Comparison of ENCODE assay signal across 1 cellular context in the genomic region with DNA sequence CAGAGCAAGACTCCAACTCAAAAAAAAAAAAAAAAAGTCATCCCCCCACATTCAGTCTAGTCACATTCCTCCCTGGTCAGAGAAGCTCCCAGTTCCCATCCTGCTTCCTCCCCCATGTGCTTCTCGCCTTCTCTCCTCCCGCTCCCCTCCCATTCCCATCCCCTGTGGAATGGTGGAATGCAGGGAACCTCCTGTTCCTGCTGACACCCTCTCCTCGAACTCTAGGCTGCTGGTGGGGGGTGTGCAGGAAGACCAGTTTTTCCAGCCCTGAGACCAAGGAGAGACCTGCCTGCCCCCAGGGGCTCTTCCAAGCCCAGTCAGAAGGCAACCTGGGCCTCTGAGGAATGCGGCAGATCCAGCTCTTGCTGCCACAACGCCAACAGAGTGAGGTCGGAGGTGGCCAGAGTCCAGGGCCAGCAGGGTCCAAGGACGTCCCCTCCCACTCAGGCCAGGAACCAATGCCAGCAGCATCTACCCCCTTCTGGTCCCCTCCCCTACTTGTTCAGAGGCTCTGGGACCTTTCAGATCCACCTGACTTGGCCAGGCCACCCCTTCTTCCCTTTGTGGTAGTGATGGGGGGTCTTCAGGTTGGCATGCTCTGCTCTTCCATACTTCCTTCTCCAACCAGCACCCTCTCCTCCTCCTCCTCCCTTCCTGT.
TF ChIP-seq lines count a peak whose summit lies in the region.

No MANE protein-coding gene starts in this region.

TF ChIP-seq in HepG2, 621 proteins besides CTCF, POLR2A, EP300 and RAD21 (continued from another document and continues in another):
- TF ChIP-seq, protein P1, sequence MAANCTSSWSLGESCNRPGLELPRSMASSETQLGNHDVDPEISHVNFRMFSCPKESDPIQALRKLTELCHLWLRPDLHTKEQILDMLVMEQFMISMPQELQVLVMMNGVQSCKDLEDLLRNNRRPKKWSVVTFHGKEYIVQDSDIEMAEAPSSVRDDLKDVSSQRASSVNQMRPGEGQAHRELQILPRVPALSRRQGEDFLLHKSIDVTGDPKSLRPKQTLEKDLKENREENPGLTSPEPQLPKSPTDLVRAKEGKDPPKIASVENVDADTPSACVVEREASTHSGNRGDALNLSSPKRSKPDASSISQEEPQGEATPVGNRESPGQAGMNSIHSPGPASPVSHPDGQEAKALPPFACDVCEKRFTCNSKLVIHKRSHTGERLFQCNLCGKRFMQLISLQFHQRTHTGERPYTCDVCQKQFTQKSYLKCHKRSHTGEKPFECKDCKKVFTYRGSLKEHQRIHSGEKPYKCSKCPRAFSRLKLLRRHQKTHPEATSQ (CRISPR knock-in tag; IDR thresholded peaks at IDR 0.05; ENCODE audit: borderline replicate concordance): no peak; the same call in 1 of the 2 replicates
- TF ChIP-seq, protein P2, sequence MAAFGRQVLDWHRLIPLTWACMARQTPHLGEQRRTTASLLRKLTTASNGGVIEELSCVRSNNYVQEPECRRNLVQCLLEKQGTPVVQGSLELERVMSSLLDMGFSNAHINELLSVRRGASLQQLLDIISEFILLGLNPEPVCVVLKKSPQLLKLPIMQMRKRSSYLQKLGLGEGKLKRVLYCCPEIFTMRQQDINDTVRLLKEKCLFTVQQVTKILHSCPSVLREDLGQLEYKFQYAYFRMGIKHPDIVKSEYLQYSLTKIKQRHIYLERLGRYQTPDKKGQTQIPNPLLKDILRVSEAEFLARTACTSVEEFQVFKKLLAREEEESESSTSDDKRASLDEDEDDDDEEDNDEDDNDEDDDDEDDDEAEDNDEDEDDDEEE (CRISPR knock-in tag; IDR thresholded peaks at IDR 0.05): peak; percentile 90
- TF ChIP-seq SPEN (CRISPR knock-in tag; IDR thresholded peaks at IDR 0.05; ENCODE audit: low read depth) (peak; percentile 69; the same call in 1 of the 2 replicates), KLF6 (CRISPR knock-in tag; IDR thresholded peaks at IDR 0.05) (no peak), RBFOX2 (IDR thresholded peaks at IDR 0.05; ENCODE audit: low read depth, low read length) (no peak), GTF2F1 (IDR thresholded peaks at IDR 0.05; ENCODE audit: low read length) (no peak), ZNF10 (CRISPR knock-in tag; IDR thresholded peaks at IDR 0.05; ENCODE audit: borderline replicate concordance, low read depth) (no peak), KLF9 (CRISPR knock-in tag; IDR thresholded peaks at IDR 0.05; ENCODE audit: low read depth) (no peak), WIZ (CRISPR knock-in tag; IDR thresholded peaks at IDR 0.05) (0 out of 2 replicates have a peak, but pooled peaks have one; percentile 26), DR1 (CRISPR knock-in tag; IDR thresholded peaks at IDR 0.05) (peak; percentile 46; the same call in 1 of the 2 replicates), ELF4 (CRISPR knock-in tag; IDR thresholded peaks at IDR 0.05; ENCODE audit: borderline replicate concordance) (no peak), REPIN1 (CRISPR knock-in tag; IDR thresholded peaks at IDR 0.05; ENCODE audit: borderline replicate concordance, low read depth) (peak; percentile 96; the same call in 1 of the 2 replicates), SP5 (CRISPR knock-in tag; IDR thresholded peaks at IDR 0.05; ENCODE audit: borderline replicate concordance, low read depth) (peak; percentile 99), ZBTB42 (CRISPR knock-in tag; IDR thresholded peaks at IDR 0.05) (no peak), ZNF570 (CRISPR knock-in tag; IDR thresholded peaks at IDR 0.05; ENCODE audit: borderline replicate concordance) (no peak), YY1 (IDR thresholded peaks at IDR 0.05; ENCODE audit: insufficient read depth, insufficient replicate concordance, low read depth, low read length) (no peak), ZNF207 (IDR thresholded peaks at IDR 0.05; ENCODE audit: borderline replicate concordance) (no peak), PAWR (CRISPR knock-in tag; IDR thresholded peaks at IDR 0.05; ENCODE audit: borderline replicate concordance) (no peak), ETV6 (CRISPR knock-in tag; conservative IDR thresholded peaks at IDR 0.05) (no peak), ZNF335 (CRISPR knock-in tag; IDR thresholded peaks at IDR 0.05) (0 out of 2 replicates have a peak, but pooled peaks have one; percentile 60), HMGA1 (CRISPR knock-in tag; conservative IDR thresholded peaks at IDR 0.05) (no peak), SRF (IDR thresholded peaks at IDR 0.05; ENCODE audit: low read depth, low read length) (no peak), ZMYM2 (CRISPR knock-in tag; IDR thresholded peaks at IDR 0.05) (peak; percentile 82), KAT7 (CRISPR knock-in tag; IDR thresholded peaks at IDR 0.05; ENCODE audit: borderline replicate concordance) (peak; percentile 56; the same call in 1 of the 2 replicates), ZNF33A (CRISPR knock-in tag; IDR thresholded peaks at IDR 0.05; ENCODE audit: borderline replicate concordance) (no peak), NKX3-1 (CRISPR knock-in tag; IDR thresholded peaks at IDR 0.05) (no peak), CBX2 (IDR thresholded peaks at IDR 0.05; ENCODE audit: low read depth, low read length) (no peak), CBX2 (CRISPR knock-in tag; IDR thresholded peaks at IDR 0.05; ENCODE audit: low read depth) (no peak), XRCC5 (optimal IDR thresholded peaks at IDR 0.05; ENCODE audit: low read length) (peak; percentile 74)
- TF ChIP-seq, protein P3, sequence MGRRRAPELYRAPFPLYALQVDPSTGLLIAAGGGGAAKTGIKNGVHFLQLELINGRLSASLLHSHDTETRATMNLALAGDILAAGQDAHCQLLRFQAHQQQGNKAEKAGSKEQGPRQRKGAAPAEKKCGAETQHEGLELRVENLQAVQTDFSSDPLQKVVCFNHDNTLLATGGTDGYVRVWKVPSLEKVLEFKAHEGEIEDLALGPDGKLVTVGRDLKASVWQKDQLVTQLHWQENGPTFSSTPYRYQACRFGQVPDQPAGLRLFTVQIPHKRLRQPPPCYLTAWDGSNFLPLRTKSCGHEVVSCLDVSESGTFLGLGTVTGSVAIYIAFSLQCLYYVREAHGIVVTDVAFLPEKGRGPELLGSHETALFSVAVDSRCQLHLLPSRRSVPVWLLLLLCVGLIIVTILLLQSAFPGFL (CRISPR knock-in tag; IDR thresholded peaks at IDR 0.05): no peak
- TF ChIP-seq, protein P4, sequence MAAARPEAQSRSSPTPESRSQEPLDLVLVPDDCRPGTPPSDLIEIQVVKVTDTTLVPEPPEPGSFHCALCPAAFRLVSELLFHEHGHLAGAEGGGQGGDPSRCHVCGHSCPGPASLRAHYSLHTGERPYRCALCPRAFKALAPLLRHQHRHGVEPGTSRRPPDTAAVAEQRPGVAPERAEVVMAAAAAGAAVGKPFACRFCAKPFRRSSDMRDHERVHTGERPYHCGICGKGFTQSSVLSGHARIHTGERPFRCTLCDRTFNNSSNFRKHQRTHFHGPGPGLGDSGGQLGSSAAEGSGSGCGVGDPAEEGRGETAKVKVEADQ (CRISPR knock-in tag; IDR thresholded peaks at IDR 0.05; ENCODE audit: borderline replicate concordance): no peak
- TF ChIP-seq, protein P5, sequence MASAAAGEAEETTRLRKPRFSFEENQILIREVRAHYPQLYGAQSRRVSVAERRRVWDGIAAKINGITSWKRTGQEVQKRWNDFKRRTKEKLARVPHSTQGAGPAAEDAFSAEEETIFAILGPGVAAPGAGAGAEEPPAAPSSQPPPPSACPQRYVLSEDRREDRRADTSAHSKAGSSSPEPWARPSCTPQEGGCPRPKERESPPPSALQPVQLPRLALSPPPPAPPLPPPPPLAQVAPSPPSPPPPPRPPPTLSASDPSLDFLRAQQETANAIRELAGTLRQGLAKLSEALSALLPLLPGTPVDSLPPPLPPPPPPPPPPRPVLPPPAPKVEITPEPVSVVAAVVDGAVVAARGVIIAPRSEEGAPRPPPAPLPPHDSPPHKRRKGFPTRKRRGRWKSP (CRISPR knock-in tag; IDR thresholded peaks at IDR 0.05): peak; percentile 55; the same call in 1 of the 2 replicates
- TF ChIP-seq, protein P6, sequence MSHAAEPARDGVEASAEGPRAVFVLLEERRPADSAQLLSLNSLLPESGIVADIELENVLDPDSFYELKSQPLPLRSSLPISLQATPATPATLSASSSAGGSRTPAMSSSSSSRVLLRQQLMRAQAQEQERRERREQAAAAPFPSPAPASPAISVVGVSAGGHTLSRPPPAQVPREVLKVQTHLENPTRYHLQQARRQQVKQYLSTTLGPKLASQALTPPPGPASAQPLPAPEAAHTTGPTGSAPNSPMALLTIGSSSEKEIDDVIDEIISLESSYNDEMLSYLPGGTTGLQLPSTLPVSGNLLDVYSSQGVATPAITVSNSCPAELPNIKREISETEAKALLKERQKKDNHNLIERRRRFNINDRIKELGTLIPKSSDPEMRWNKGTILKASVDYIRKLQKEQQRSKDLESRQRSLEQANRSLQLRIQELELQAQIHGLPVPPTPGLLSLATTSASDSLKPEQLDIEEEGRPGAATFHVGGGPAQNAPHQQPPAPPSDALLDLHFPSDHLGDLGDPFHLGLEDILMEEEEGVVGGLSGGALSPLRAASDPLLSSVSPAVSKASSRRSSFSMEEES (CRISPR knock-in tag; IDR thresholded peaks at IDR 0.05): peak; percentile 19; the same call in 1 of the 2 replicates
- TF ChIP-seq, protein P7, sequence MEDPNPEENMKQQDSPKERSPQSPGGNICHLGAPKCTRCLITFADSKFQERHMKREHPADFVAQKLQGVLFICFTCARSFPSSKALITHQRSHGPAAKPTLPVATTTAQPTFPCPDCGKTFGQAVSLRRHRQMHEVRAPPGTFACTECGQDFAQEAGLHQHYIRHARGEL (CRISPR knock-in tag; IDR thresholded peaks at IDR 0.05): no peak
- TF ChIP-seq, protein P8, sequence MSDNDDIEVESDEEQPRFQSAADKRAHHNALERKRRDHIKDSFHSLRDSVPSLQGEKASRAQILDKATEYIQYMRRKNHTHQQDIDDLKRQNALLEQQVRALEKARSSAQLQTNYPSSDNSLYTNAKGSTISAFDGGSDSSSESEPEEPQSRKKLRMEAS (IDR thresholded peaks at IDR 0.05): peak; percentile 51
- TF ChIP-seq, protein P9, sequence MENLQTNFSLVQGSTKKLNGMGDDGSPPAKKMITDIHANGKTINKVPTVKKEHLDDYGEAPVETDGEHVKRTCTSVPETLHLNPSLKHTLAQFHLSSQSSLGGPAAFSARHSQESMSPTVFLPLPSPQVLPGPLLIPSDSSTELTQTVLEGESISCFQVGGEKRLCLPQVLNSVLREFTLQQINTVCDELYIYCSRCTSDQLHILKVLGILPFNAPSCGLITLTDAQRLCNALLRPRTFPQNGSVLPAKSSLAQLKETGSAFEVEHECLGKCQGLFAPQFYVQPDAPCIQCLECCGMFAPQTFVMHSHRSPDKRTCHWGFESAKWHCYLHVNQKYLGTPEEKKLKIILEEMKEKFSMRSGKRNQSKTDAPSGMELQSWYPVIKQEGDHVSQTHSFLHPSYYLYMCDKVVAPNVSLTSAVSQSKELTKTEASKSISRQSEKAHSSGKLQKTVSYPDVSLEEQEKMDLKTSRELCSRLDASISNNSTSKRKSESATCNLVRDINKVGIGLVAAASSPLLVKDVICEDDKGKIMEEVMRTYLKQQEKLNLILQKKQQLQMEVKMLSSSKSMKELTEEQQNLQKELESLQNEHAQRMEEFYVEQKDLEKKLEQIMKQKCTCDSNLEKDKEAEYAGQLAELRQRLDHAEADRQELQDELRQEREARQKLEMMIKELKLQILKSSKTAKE (CRISPR knock-in tag; IDR thresholded peaks at IDR 0.05; ENCODE audit: borderline replicate concordance): no peak
- TF ChIP-seq, protein P10, sequence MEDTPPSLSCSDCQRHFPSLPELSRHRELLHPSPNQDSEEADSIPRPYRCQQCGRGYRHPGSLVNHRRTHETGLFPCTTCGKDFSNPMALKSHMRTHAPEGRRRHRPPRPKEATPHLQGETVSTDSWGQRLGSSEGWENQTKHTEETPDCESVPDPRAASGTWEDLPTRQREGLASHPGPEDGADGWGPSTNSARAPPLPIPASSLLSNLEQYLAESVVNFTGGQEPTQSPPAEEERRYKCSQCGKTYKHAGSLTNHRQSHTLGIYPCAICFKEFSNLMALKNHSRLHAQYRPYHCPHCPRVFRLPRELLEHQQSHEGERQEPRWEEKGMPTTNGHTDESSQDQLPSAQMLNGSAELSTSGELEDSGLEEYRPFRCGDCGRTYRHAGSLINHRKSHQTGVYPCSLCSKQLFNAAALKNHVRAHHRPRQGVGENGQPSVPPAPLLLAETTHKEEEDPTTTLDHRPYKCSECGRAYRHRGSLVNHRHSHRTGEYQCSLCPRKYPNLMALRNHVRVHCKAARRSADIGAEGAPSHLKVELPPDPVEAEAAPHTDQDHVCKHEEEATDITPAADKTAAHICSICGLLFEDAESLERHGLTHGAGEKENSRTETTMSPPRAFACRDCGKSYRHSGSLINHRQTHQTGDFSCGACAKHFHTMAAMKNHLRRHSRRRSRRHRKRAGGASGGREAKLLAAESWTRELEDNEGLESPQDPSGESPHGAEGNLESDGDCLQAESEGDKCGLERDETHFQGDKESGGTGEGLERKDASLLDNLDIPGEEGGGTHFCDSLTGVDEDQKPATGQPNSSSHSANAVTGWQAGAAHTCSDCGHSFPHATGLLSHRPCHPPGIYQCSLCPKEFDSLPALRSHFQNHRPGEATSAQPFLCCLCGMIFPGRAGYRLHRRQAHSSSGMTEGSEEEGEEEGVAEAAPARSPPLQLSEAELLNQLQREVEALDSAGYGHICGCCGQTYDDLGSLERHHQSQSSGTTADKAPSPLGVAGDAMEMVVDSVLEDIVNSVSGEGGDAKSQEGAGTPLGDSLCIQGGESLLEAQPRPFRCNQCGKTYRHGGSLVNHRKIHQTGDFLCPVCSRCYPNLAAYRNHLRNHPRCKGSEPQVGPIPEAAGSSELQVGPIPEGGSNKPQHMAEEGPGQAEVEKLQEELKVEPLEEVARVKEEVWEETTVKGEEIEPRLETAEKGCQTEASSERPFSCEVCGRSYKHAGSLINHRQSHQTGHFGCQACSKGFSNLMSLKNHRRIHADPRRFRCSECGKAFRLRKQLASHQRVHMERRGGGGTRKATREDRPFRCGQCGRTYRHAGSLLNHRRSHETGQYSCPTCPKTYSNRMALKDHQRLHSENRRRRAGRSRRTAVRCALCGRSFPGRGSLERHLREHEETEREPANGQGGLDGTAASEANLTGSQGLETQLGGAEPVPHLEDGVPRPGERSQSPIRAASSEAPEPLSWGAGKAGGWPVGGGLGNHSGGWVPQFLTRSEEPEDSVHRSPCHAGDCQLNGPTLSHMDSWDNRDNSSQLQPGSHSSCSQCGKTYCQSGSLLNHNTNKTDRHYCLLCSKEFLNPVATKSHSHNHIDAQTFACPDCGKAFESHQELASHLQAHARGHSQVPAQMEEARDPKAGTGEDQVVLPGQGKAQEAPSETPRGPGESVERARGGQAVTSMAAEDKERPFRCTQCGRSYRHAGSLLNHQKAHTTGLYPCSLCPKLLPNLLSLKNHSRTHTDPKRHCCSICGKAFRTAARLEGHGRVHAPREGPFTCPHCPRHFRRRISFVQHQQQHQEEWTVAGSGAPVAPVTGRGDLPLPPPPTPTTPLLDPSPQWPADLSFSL (CRISPR knock-in tag; IDR thresholded peaks at IDR 0.05): no peak
